Comparison of ENCODE assay signal across 8 cellular contexts in the genomic region with DNA sequence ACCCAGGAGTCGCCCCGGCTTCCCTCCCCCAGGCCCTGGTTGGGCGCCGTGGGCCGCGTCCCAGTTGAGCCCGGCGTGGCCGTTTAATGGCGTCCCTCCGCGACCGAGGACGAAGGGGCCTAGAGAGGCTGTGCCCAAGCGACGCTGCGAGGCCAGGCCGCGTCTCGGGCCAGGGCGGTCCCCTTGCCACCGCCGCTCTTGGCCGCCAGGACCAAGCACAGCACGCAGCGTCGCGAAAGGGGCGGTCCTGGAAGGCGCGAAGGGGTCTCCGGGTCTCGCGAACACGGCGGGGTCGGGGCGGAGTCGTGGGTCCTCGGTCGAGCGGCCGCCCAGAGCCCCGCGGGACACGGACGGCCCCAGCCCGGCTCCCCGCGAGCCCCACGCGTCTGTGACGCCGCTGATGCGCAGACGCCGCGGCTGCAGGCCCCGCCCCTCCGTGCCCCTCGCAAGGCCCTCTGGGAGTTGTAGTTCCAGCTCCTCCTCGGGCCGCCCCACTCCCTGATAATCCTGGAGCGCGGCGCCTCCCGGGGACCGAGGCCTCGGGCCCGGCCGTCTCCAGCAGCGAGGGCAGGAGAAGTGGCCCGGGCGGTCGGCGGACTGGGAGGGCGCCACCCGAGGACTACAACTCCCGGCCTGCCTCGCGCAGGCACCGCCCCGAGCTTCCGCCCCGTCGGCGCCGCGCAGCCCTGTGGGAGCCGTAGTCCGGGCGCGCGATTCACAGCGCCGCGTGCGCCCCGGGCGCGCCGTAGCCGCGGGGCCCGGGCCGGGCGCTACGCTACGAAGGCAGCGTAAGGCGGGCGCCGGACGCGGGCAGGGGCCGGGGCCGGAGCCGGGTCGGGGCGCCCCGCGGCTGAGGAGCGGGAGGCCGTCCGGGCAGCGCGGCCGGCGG. TPM values are rescaled to one million over a fixed set of nuclear protein-coding genes. Genes with fewer than 3 reads are reported as not detected.
DNase-seq lines count a peak whose midpoint lies in the region; ATAC-seq and TF ChIP-seq lines count a peak whose summit lies in the region.

CAPN15 (plus strand) TSS at position 698 of the 889 bp plus-strand sequence. CDS start 19,127 bp downstream, outside the sequence.

- WGBS in right cardiac atrium: under 1% methylated on average over 128 of the region's 129 CpGs
- 0% methylated on average over 88 to 129 of the region's 129 CpGs for WGBS in aorta, 2 donors

- DNase-seq in NCI-H1694 treated with DMSO at 0.1 percent for 48 hours (lab: John Stamatoyannopoulos, UW) (peak; percentile 66), anterior cingulate cortex (lab: John Stamatoyannopoulos, UW) (peak; percentile 46 to 98 (median 86)), right cardiac atrium (peak; percentile 91 to 96 (median 96)), renal cortical epithelial cell (ENCODE audit: low read depth) (peak; percentile 49), aorta (peak; percentile 92 to 95)

- H3K36me3 ChIP-seq in aorta (ENCODE audit: control insufficient read depth in 1 of 2, insufficient read depth in 2 of 2, low read length in 1 of 2): no peaks in the 10 kb centered on the region

- intact Hi-C loops in T-helper 2 cell treated with Interferon-gamma antibody and Interleukin-4, amounts not matched to agents 100 ng/mL and 5 ng/mL, for 36 hours (cut with micrococcal nuclease): loop anchor here (1.0 to 5.0 kb wide), 4 partner anchors 40 to 126 kb away; partner anchors contain the start of genes DECR2, METTL26, NHLRC4 and PIGQ
- intact Hi-C loops in right cardiac atrium (cut with DNase I): loop anchor here in 1 of 4 donors (5.0 kb wide), 1 partner anchor 130 kb away; the partner anchor contains the start of gene NME4
- intact Hi-C loops in aorta (cut with DNase I): loop anchor here in 1 of 2 donors (1.0 kb wide), 1 partner anchor 175 kb away; the partner anchor contains the start of gene AXIN1

- peaks cover 18% of the 10 kb centered on the region for H3K4me1 ChIP-seq in right cardiac atrium (ENCODE audit: control insufficient read depth, insufficient read depth, low read length)
- H3K4me1 ChIP-seq in aorta (ENCODE audit: control insufficient read depth in 1 of 2, insufficient read depth in 2 of 2, low read length in 2 of 2): no peaks in the 10 kb centered on the region

- H3K27ac ChIP-seq in right cardiac atrium (ENCODE audit: low read length) (peak within 1 kb of the TSS; percentile 95), aorta (ENCODE audit: low read depth in 1 of 2, low read length in 2 of 2) (peak within 1 kb of the TSS in 1 of 2 donors; percentile 92)

- H3K4me3 ChIP-seq in right cardiac atrium (ENCODE audit: low read length) (peak within 1 kb of the TSS; percentile 86), aorta (ENCODE audit: low read length in 2 of 2) (peak within 1 kb of the TSS; percentile 73 to 84)

- H3K9me3 ChIP-seq in right cardiac atrium (ENCODE audit: control insufficient read depth, low read length) (no peaks in the 10 kb centered on the region), aorta (ENCODE audit: control insufficient read depth, low read length) (no peaks in the 10 kb centered on the region)

- no peaks in the 10 kb centered on the region for H3K27me3 ChIP-seq in right cardiac atrium (ENCODE audit: control insufficient read depth, insufficient read depth)
- H3K27me3 ChIP-seq in aorta (ENCODE audit: control insufficient read depth in 1 of 2, insufficient read depth in 2 of 2, low read length in 1 of 2): no peaks in the 10 kb centered on the region

- TF ChIP-seq POLR2A in GM15510 (IDR thresholded peaks at IDR 0.05; ENCODE audit: borderline replicate concordance, extremely low read depth, insufficient read length): peak; percentile 75

- peak; percentile 63 for ATAC-seq in HG02884 (IDR thresholded peaks at IDR 0.05; ENCODE audit: unreplicated experiment)
- peak; percentile 89 to 92 for ATAC-seq in right cardiac atrium
- ATAC-seq in aorta (ENCODE audit: low FRiP score): peak; percentile 94

RNA-seq across cellular contexts. Expression of gene CAPN15, which starts in this region (rescaled TPM):
- 87.2 and 89.0 TPM in 2 replicates for total RNA-seq in T-helper 2 cell treated with Interferon-gamma antibody and Interleukin-4, amounts not matched to agents 100 ng/mL and 5 ng/mL, for 36 hours
- 10 to 100 TPM; 15.4 to 22.1 (median 19.6) TPM for total RNA-seq in right cardiac atrium
- 16.9 TPM for polyA plus RNA-seq in right cardiac atrium
- 41.7 and 82.0 TPM in 2 replicates for total RNA-seq in renal cortical epithelial cell
- total RNA-seq in aorta: 10 to 100 TPM; 27.9 to 33.9 TPM
- 10 to 100 TPM; 15.3 to 24.1 TPM for polyA plus RNA-seq in aorta
